Comparison of ENCODE assay signal across 1 cellular context in genomic region chr19:48111280-48111679, GRCh38.
TF ChIP-seq lines count a peak whose summit lies in the region.

No MANE protein-coding gene starts in this region.

TF ChIP-seq in GM12878, 131 proteins besides CTCF, POLR2A, EP300 and RAD21:
- TF ChIP-seq FOS (IDR thresholded peaks at IDR 0.05; ENCODE audit: borderline replicate concordance, extremely low read depth, insufficient read length) (no peak), RAD51 (IDR thresholded peaks at IDR 0.05) (peak; percentile 64; the same call in 1 of the 2 replicates), BCL3 (IDR thresholded peaks at IDR 0.05; ENCODE audit: borderline replicate concordance, insufficient read depth, low read depth, low read length, poor library complexity, severe bottlenecking) (peak; percentile 68), NR2F1 (conservative IDR thresholded peaks at IDR 0.05) (no peak), USF2 (IDR thresholded peaks at IDR 0.05; ENCODE audit: borderline replicate concordance, low read depth, low read length) (peak; percentile 17; the same call in 1 of the 2 replicates), SMAD1 (IDR thresholded peaks at IDR 0.05; ENCODE audit: low read depth, partially characterized antibody) (no peak), ATF3 (IDR thresholded peaks at IDR 0.05; ENCODE audit: borderline replicate concordance, extremely low read depth, low read depth, low read length) (0 out of 2 replicates have a peak, but pooled peaks have one; percentile 8), GABPA (IDR thresholded peaks at IDR 0.05; ENCODE audit: low read depth) (no peak), USF1 (IDR thresholded peaks at IDR 0.05; ENCODE audit: borderline replicate concordance, extremely low read length, insufficient read depth, low read depth, low read length) (peak; percentile 61), BHLHE40 (IDR thresholded peaks at IDR 0.05; ENCODE audit: borderline replicate concordance in 1 of 2, low read depth in 2 of 2, low read length in 1 of 2) (0 out of 4 replicates have a peak, but pooled peaks of 1 of the 2 experiments have one; percentile 9)
